Comparison of ENCODE assay signal across 8 cellular contexts in the genomic region with DNA sequence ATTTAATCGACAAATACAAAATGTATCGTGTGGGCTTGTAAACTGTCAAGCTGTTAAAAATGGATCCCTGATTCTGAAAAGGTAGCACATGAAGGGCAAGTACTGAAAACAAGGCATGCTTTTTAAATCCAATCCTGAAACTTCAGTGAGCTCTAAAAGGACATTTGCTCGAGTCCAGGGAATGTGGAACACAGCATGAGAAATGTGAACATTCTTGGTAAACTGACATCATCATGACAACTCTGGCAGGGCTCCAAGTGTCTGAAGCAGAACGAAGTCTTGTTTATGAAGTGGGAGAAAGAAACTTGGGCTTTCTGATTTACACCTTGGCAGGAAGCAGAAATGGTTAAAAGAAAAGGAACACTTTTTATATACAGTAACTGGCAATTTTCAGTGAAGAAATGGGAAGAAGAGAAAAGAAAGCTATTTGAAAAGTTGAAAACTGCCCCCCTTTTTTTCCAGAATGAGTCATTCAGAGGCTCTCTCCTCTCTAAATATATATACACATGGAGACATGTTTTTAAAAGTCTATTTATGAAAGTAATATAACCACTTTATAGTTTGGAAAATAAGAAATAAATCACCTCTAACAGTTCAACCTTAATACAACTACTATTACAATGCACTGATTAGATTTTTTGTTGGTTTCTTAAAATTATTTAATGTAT.
DNase-seq lines count a peak whose midpoint lies in the region; ATAC-seq lines count a peak whose summit lies in the region.

No MANE protein-coding gene starts in this region.

- H3K9ac ChIP-seq in rectal smooth muscle tissue (ENCODE audit: low read length), result no peak overlapping the region

- no peak for ATAC-seq in GM18861 (IDR thresholded peaks at IDR 0.05; ENCODE audit: unreplicated experiment)

- no peaks in the 10 kb centered on the region for H3K9me3 ChIP-seq in SJSA1 (replicated peaks)

- peak; percentile 83 for DNase-seq in EH (ENCODE audit: low read depth)
- DNase-seq in SJSA1 (ENCODE audit: low read depth in 1 of 2, low spot score in 2 of 2), result peak; percentile 90 to 91
- peak; percentile 94 for DNase-seq in glomerular visceral epithelial cell (ENCODE audit: extremely low spot score)
- no peak for DNase-seq in NCI-H146 (lab: John Stamatoyannopoulos, UW)
- DNase-seq in NCI-H2227 treated with DMSO at 0.1 percent for 48 hours (lab: John Stamatoyannopoulos, UW), result no peak
- DNase-seq in stimulated activated CD4-positive, alpha-beta T cell treated with anti-CD3 and anti-CD28 coated beads, Interleukin-12 subunit alpha, Interleukin-12 subunit beta, amount 100 ng/mL, for 4 hours, result no peak

- H3K4me1 ChIP-seq in SJSA1 (replicated peaks), result peaks cover 28% of the 10 kb centered on the region
- peaks cover 28% of the 10 kb centered on the region for H3K4me1 ChIP-seq in rectal smooth muscle tissue (ENCODE audit: control insufficient read depth, insufficient read depth, low read length)

- no peaks in the 10 kb centered on the region for H3K27me3 ChIP-seq in SJSA1 (replicated peaks)
- H3K27me3 ChIP-seq in rectal smooth muscle tissue (ENCODE audit: control insufficient read depth, insufficient read depth, low read length), result no peaks in the 10 kb centered on the region

- H3K36me3 ChIP-seq in SJSA1 (no peaks in the 10 kb centered on the region), rectal smooth muscle tissue (ENCODE audit: control insufficient read depth, insufficient read depth, low read length) (no peaks in the 10 kb centered on the region)

- H3K4me3 ChIP-seq in SJSA1, result peak overlapping the region; percentile 30
- no peak overlapping the region for H3K4me3 ChIP-seq in rectal smooth muscle tissue (ENCODE audit: low read length)

- H3K27ac ChIP-seq in SJSA1 (peak overlapping the region; percentile 97), rectal smooth muscle tissue (ENCODE audit: low read depth, low read length) (peak overlapping the region; percentile 64)

Comparison
In these comparisons a context has a peak if more than half of its experiments do, and no peak if none do; other contexts are left out.
1. DNase-seq: peak in EH (single experiment), SJSA1 (2 of 2) and glomerular visceral epithelial cell (single experiment); none in NCI-H146 (single experiment), NCI-H2227 treated with DMSO at 0.1 percent for 48 hours (single experiment) and stimulated activated CD4-positive, alpha-beta T cell treated with anti-CD3 and anti-CD28 coated beads, Interleukin-12 subunit alpha, Interleukin-12 subunit beta, amount 100 ng/mL, for 4 hours (single experiment).